12 cellular contexts compared by ENCODE assay signal in genomic region chr16:84582958-84583516, GRCh38. TPM values are rescaled to one million over a fixed set of nuclear protein-coding genes. Genes with fewer than 3 reads are reported as not detected.
DNase-seq lines count a peak whose midpoint lies in the region; ATAC-seq lines count a peak whose summit lies in the region.
"Had no signal": no experiment of that assay in that cellular context is flagged by ENCODE, and none has a peak within 500 bp of the region (broad histone marks: within the 10 kb centered on the region; RNA-seq: fewer than 3 reads in every experiment).

No MANE protein-coding gene starts in this region.

- ATAC-seq in central memory CD8-positive, alpha-beta T cell (replicated peaks; ENCODE audit: extremely low read depth, poor library complexity, severe bottlenecking), result no peak
- ATAC-seq in naive B cell (ENCODE audit: low read depth in 2 of 2) (no peak), GM21786 (IDR thresholded peaks at IDR 0.05; ENCODE audit: unreplicated experiment) (no peak)
- no peak for ATAC-seq in stimulated activated naive B cell treated with anti-CD40 and anti-IgM and Interleukin-4, amounts not matched to agents 10 μg/mL and 1 μg/mL and 100 μg/mL, for 72 hours (replicated peaks)

- H3K9me3 Mint-ChIP-seq in IgD-negative memory B cell (no peaks in the 10 kb centered on the region), naive B cell (no peaks in the 10 kb centered on the region)
- no peaks in the 10 kb centered on the region for H3K9me3 Mint-ChIP-seq in central memory CD8-positive, alpha-beta T cell
- H3K9me3 Mint-ChIP-seq in stimulated activated naive B cell treated with anti-CD40 and anti-IgM and Interleukin-4, amounts not matched to agents 10 μg/mL and 1 μg/mL and 100 μg/mL, for 72 hours, result no peaks in the 10 kb centered on the region

- H3K4me3 Mint-ChIP-seq in IgD-negative memory B cell, result peak overlapping the region in 1 of 4 donors; percentile 85
- H3K4me3 Mint-ChIP-seq in central memory CD8-positive, alpha-beta T cell, result no peak overlapping the region
- H3K4me3 Mint-ChIP-seq in naive B cell, result no peak overlapping the region
- no peak overlapping the region for H3K4me3 Mint-ChIP-seq in stimulated activated naive B cell treated with anti-CD40 and anti-IgM and Interleukin-4, amounts not matched to agents 10 μg/mL and 1 μg/mL and 100 μg/mL, for 72 hours
- H3K4me3 Mint-ChIP-seq: brain had no signal

- H3K36me3 Mint-ChIP-seq in IgD-negative memory B cell (peaks cover 6% of the 10 kb centered on the region), naive B cell (peaks cover 0 to 8% of the 10 kb centered on the region in 2 donors)
- H3K36me3 Mint-ChIP-seq in central memory CD8-positive, alpha-beta T cell (ENCODE audit: insufficient read depth), result peaks cover 25% of the 10 kb centered on the region
- H3K36me3 Mint-ChIP-seq in stimulated activated naive B cell treated with anti-CD40 and anti-IgM and Interleukin-4, amounts not matched to agents 10 μg/mL and 1 μg/mL and 100 μg/mL, for 72 hours, result peaks cover 38 to 57% of the 10 kb centered on the region in 2 donors

- H3K4me1 Mint-ChIP-seq in IgD-negative memory B cell (peaks cover 52 to 59% (median 53%) of the 10 kb centered on the region in 3 donors), naive B cell (peaks cover 32 to 77% (median 49%) of the 10 kb centered on the region in 3 donors)
- peaks cover 46% of the 10 kb centered on the region for H3K4me1 Mint-ChIP-seq in central memory CD8-positive, alpha-beta T cell
- H3K4me1 Mint-ChIP-seq in stimulated activated naive B cell treated with anti-CD40 and anti-IgM and Interleukin-4, amounts not matched to agents 10 μg/mL and 1 μg/mL and 100 μg/mL, for 72 hours, result peaks cover 24 to 59% of the 10 kb centered on the region in 2 donors

- H3K27me3 Mint-ChIP-seq in IgD-negative memory B cell, result no peaks in the 10 kb centered on the region
- no peaks in the 10 kb centered on the region for H3K27me3 Mint-ChIP-seq in central memory CD8-positive, alpha-beta T cell
- H3K27me3 Mint-ChIP-seq in naive B cell, result no peaks in the 10 kb centered on the region
- no peaks in the 10 kb centered on the region for H3K27me3 Mint-ChIP-seq in stimulated activated naive B cell treated with anti-CD40 and anti-IgM and Interleukin-4, amounts not matched to agents 10 μg/mL and 1 μg/mL and 100 μg/mL, for 72 hours
- H3K27me3 Mint-ChIP-seq: brain had no signal

- DNase-seq in AG20443 (ENCODE audit: low spot score), result peak; percentile 87
- DNase-seq in central memory CD8-positive, alpha-beta T cell (ENCODE audit: low spot score in 2 of 2), result no peak
- DNase-seq in naive B cell, result no peak
- DNase-seq in stimulated activated naive B cell treated with anti-CD40 and anti-IgM and Interleukin-4, amounts not matched to agents 10 μg/mL and 1 μg/mL and 100 μg/mL, for 72 hours, result no peak
- DNase-seq in NCI-H526 (lab: John Stamatoyannopoulos, UW), result no peak
- no peak for DNase-seq in RKO (ENCODE audit: low spot score)
- DNase-seq: Karpas-422, NCI-H446, retina had no signal

- H3K27ac Mint-ChIP-seq in IgD-negative memory B cell (peak overlapping the region; percentile 65 to 71 (median 67)), naive B cell (peak overlapping the region in 4 of 6 donors; percentile 15 to 88 (median 55))
- peak overlapping the region; percentile 71 for H3K27ac Mint-ChIP-seq in central memory CD8-positive, alpha-beta T cell (ENCODE audit: low read depth)
- no peak overlapping the region for H3K27ac Mint-ChIP-seq in stimulated activated naive B cell treated with anti-CD40 and anti-IgM and Interleukin-4, amounts not matched to agents 10 μg/mL and 1 μg/mL and 100 μg/mL, for 72 hours

RNA-seq across cellular contexts. Expression of gene COTL1, which starts 34.8 kb away (rescaled TPM):
- polyA plus RNA-seq in IgD-negative memory B cell, result 725 TPM
- 100 to 1,000 TPM; 167 to 439 (median 373) TPM for polyA plus RNA-seq in naive B cell (ENCODE audit: low read depth in 6 of 6)
